ENCODE assay signal across 19 cellular contexts in genomic region chr5:105905392-105905791, GRCh38.
DNase-seq lines count a peak whose midpoint lies in the region; ATAC-seq and TF ChIP-seq lines count a peak whose summit lies in the region.
"Had no signal": no experiment of that assay in that cellular context is flagged by ENCODE, and none has a peak within 500 bp of the region (broad histone marks: within the 10 kb centered on the region; RNA-seq: fewer than 3 reads in every experiment).

No MANE protein-coding gene starts in this region.

- TF ChIP-seq CTCF in A673 (conservative IDR thresholded peaks at IDR 0.05; ENCODE audit: low read depth, low read length) (no peak), HCT116 (IDR thresholded peaks at IDR 0.05 in 2 of 3, conservative IDR thresholded peaks at IDR 0.05 in 1 of 3; ENCODE audit: borderline replicate concordance in 1 of 3, insufficient read depth in 1 of 3, low read depth in 2 of 3, low read length in 2 of 3) (no peak), fibroblast of mammary gland (conservative IDR thresholded peaks at IDR 0.05; ENCODE audit: control insufficient read depth, insufficient read depth, low read depth, low read length) (no peak), WTC11 (IDR thresholded peaks at IDR 0.05) (no peak), heart left ventricle (IDR thresholded peaks at IDR 0.05) (no peak)

- H3K27ac ChIP-seq in A673 (ENCODE audit: low read depth, low read length, poor library complexity, severe bottlenecking) (peak overlapping the region; percentile 1), HCT116 (ENCODE audit: low read depth, low read length) (no peak overlapping the region), SJCRH30 (peak overlapping the region; percentile 40), heart left ventricle (no peak overlapping the region)
- H3K27ac ChIP-seq: PC-9 had no signal

- peak overlapping the region; percentile 10 for H2AFZ ChIP-seq in HCT116 (ENCODE audit: low read depth, low read length, poor library complexity, severe bottlenecking)
- H2AFZ ChIP-seq: PC-9 had no signal

- H3K79me2 ChIP-seq in HCT116 (ENCODE audit: insufficient read depth, low read length): no peaks in the 10 kb centered on the region

- no peaks in the 10 kb centered on the region for H3K27me3 Mint-ChIP-seq in WTC11 (ENCODE audit: low read depth)
- H3K27me3 Mint-ChIP-seq: T-cell had no signal

- H3K36me3 ChIP-seq in A673 (ENCODE audit: insufficient read depth, low read length, poor library complexity, severe bottlenecking) (no peaks in the 10 kb centered on the region), HCT116 (ENCODE audit: control insufficient read depth in 1 of 2, insufficient read depth in 2 of 2, low read length in 2 of 2) (no peaks in the 10 kb centered on the region), SJCRH30 (no peaks in the 10 kb centered on the region), heart left ventricle (no peaks in the 10 kb centered on the region)

- no peak for TF ChIP-seq RAD21 in HCT116 (IDR thresholded peaks at IDR 0.05; ENCODE audit: low read depth)

- ATAC-seq in HCT116 (no peak), WTC11 (no peak), heart left ventricle (no peak)
- ATAC-seq: GM12878, T-cell had no signal

- CTCF ChIA-PET in A673 (lab: Charles Lee) (no interaction called here), HCT116 (lab: Charles Lee) (no interaction called here), WTC11 (lab: Charles Lee) (no interaction called here)

- DNase-seq in A673 (ENCODE audit: low spot score) (peak; percentile 73), HCT116 (ENCODE audit: low read depth, low spot score) (no peak), SJCRH30 (peak; percentile 20 to 56), fibroblast of mammary gland (ENCODE audit: low read depth) (peak; percentile 51), WTC11 (ENCODE audit: low spot score) (no peak), heart left ventricle (no peak), NCI-H526 (lab: John Stamatoyannopoulos, UW) (no peak)
- DNase-seq in activated CD4-positive, CD25-positive, alpha-beta regulatory T cell treated with anti-CD3 and anti-CD28 coated beads, Interleukin-2, amount 50 U/mL, for 72 hours: no peak
- DNase-seq: ACHN, Caco-2, DMS79 treated with DMSO at 0.1 percent for 48 hours, KG1, NCI-H1048, NCI-H1694, NCI-H345, NCI-H82, T-cell had no signal

- POLR2A ChIA-PET in A673 (lab: Charles Lee; ENCODE audit: low non-redundant PET) (no interaction called here), HCT116 (lab: Charles Lee) (no interaction called here), WTC11 (lab: Charles Lee) (no interaction called here)

- H3K27ac Mint-ChIP-seq in WTC11: no peak overlapping the region
- H3K27ac Mint-ChIP-seq: T-cell had no signal

- no peak overlapping the region for H3K4me2 ChIP-seq in HCT116 (ENCODE audit: low read length)
- H3K4me2 ChIP-seq: PC-9 had no signal

- H3K9me2 ChIP-seq in HCT116 (ENCODE audit: insufficient read depth): no peaks in the 10 kb centered on the region

- no TSS peak for BruUV-seq in A673 (replicated peaks; lab: Mats Ljungman, UMichigan)
- BruUV-seq in HCT116 (replicated peaks; lab: Mats Ljungman, UMichigan): no TSS peak

- H3K4me3 ChIP-seq in A673 (ENCODE audit: low read depth, low read length, poor library complexity, severe bottlenecking) (no peak overlapping the region), HCT116 (replicated peaks in 1 of 2; ENCODE audit: low read depth in 1 of 2, low read length in 2 of 2) (no peak overlapping the region), SJCRH30 (no peak overlapping the region), fibroblast of mammary gland (ENCODE audit: control insufficient read depth, low read depth, low read length) (no peak overlapping the region), heart left ventricle (no peak overlapping the region)
- H3K4me3 ChIP-seq: GM12878, PC-9 had no signal

- WGBS in heart left ventricle, 4 donors: 74 to 79% (median 77%) methylated on average over 3 of the region's 3 CpGs

- H3K9me3 ChIP-seq in A673 (ENCODE audit: low read depth, low read length, poor library complexity, severe bottlenecking) (no peaks in the 10 kb centered on the region), HCT116 (ENCODE audit: control insufficient read depth in 1 of 2, insufficient read depth in 1 of 2, low read depth in 1 of 2, low read length in 2 of 2) (no peaks in the 10 kb centered on the region), SJCRH30 (replicated peaks) (no peaks in the 10 kb centered on the region), heart left ventricle (no peaks in the 10 kb centered on the region)
- H3K9me3 ChIP-seq: Caco-2 had no signal

- RAD21 ChIA-PET in HCT116 (lab: Charles Lee; ENCODE audit: low non-redundant PET in 1 of 2, low total read pairs in 2 of 2, uncharacterized antibody in 2 of 2, unreplicated experiment in 2 of 2): no interaction called here

- no peak overlapping the region for H3K9ac ChIP-seq in HCT116 (ENCODE audit: low read length)

- H3K36me3 Mint-ChIP-seq in WTC11: no peaks in the 10 kb centered on the region
- H3K36me3 Mint-ChIP-seq: T-cell had no signal

- intact Hi-C loops in A673 (cut with micrococcal nuclease; ENCODE audit: unreplicated experiment): loop anchor here (10.0 kb wide), 1 partner anchor 1261 kb away; no protein-coding TSS in a partner anchor
- intact Hi-C loops in HCT116 (cut with micrococcal nuclease): no loop called here
- intact Hi-C loops in heart left ventricle (cut with DNase I): no loop called here

- no peak for TF ChIP-seq POLR2A in HCT116 (IDR thresholded peaks at IDR 0.05; ENCODE audit: borderline replicate concordance, extremely low read depth, insufficient read depth, insufficient read length)
- TF ChIP-seq POLR2A in heart left ventricle (IDR thresholded peaks at IDR 0.05): no peak

- H3K9me3 Mint-ChIP-seq in WTC11: no peaks in the 10 kb centered on the region

- H4K20me1 ChIP-seq in HCT116 (ENCODE audit: insufficient read depth): no peaks in the 10 kb centered on the region

- peaks cover 4% of the 10 kb centered on the region for H3K4me1 Mint-ChIP-seq in WTC11
- H3K4me1 Mint-ChIP-seq: T-cell had no signal

- no peak overlapping the region for H3K4me3 Mint-ChIP-seq in WTC11
- H3K4me3 Mint-ChIP-seq: T-cell had no signal

- H3K27me3 ChIP-seq in A673 (replicated peaks; ENCODE audit: insufficient read depth, low read depth, low read length, poor library complexity): no peaks in the 10 kb centered on the region
- H3K27me3 ChIP-seq in HCT116 (ENCODE audit: insufficient read depth, low read length): no peaks in the 10 kb centered on the region
- no peaks in the 10 kb centered on the region for H3K27me3 ChIP-seq in SJCRH30
- no peaks in the 10 kb centered on the region for H3K27me3 ChIP-seq in heart left ventricle

- H3K4me1 ChIP-seq in A673 (ENCODE audit: insufficient read depth, low read length, poor library complexity, severe bottlenecking): peaks cover 52% of the 10 kb centered on the region
- H3K4me1 ChIP-seq in HCT116 (ENCODE audit: control insufficient read depth in 1 of 2, insufficient read depth in 2 of 2, low read length in 2 of 2): no peaks in the 10 kb centered on the region
- H3K4me1 ChIP-seq in SJCRH30: peaks cover 4% of the 10 kb centered on the region; the same call in 1 of the 2 replicates
- no peaks in the 10 kb centered on the region for H3K4me1 ChIP-seq in heart left ventricle
- H3K4me1 ChIP-seq: Caco-2 had no signal

TF ChIP-seq in HCT116, 20 proteins besides CTCF, POLR2A, EP300 and RAD21:
- no peak for TF ChIP-seq YY1 (IDR thresholded peaks at IDR 0.05; ENCODE audit: extremely low read depth, insufficient replicate concordance, low read depth, low read length)
- no peak for TF ChIP-seq POLR2AphosphoS5 (IDR thresholded peaks at IDR 0.05; ENCODE audit: low read depth, low read length)
- no peak for TF ChIP-seq ELF1 (IDR thresholded peaks at IDR 0.05; ENCODE audit: borderline replicate concordance, low read depth)
- no peak for TF ChIP-seq CBX3 (IDR thresholded peaks at IDR 0.05; ENCODE audit: low read depth)
- TF ChIP-seq CEBPB (IDR thresholded peaks at IDR 0.05; ENCODE audit: low read depth): peak; percentile 26; the same call in 1 of the 2 replicates
- TF ChIP-seq SP1 (IDR thresholded peaks at IDR 0.05; ENCODE audit: low read depth): no peak

TF ChIP-seq in WTC11, 78 proteins besides CTCF, POLR2A, EP300 and RAD21 (continues in another document):
- TF ChIP-seq, protein P1, sequence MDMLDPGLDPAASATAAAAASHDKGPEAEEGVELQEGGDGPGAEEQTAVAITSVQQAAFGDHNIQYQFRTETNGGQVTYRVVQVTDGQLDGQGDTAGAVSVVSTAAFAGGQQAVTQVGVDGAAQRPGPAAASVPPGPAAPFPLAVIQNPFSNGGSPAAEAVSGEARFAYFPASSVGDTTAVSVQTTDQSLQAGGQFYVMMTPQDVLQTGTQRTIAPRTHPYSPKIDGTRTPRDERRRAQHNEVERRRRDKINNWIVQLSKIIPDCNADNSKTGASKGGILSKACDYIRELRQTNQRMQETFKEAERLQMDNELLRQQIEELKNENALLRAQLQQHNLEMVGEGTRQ (CRISPR knock-in tag; IDR thresholded peaks at IDR 0.05): no peak
- TF ChIP-seq OVOL2 (CRISPR knock-in tag; IDR thresholded peaks at IDR 0.05; ENCODE audit: borderline replicate concordance) (no peak), PRRX2 (CRISPR knock-in tag; IDR thresholded peaks at IDR 0.05) (no peak), ZNF317 (CRISPR knock-in tag; IDR thresholded peaks at IDR 0.05; ENCODE audit: borderline replicate concordance, low read depth) (no peak), ZNF263 (CRISPR knock-in tag; IDR thresholded peaks at IDR 0.05; ENCODE audit: low read depth) (no peak), IRF1 (CRISPR knock-in tag; IDR thresholded peaks at IDR 0.05) (no peak)
- TF ChIP-seq, protein P2, sequence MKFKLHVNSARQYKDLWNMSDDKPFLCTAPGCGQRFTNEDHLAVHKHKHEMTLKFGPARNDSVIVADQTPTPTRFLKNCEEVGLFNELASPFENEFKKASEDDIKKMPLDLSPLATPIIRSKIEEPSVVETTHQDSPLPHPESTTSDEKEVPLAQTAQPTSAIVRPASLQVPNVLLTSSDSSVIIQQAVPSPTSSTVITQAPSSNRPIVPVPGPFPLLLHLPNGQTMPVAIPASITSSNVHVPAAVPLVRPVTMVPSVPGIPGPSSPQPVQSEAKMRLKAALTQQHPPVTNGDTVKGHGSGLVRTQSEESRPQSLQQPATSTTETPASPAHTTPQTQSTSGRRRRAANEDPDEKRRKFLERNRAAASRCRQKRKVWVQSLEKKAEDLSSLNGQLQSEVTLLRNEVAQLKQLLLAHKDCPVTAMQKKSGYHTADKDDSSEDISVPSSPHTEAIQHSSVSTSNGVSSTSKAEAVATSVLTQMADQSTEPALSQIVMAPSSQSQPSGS (CRISPR knock-in tag; IDR thresholded peaks at IDR 0.05; ENCODE audit: borderline replicate concordance, low read depth): no peak

Comparison
In these comparisons a context has a peak if more than half of its experiments do, and no peak if none do; other contexts are left out.
1. DNase-seq: peak in A673 (single experiment), SJCRH30 (2 of 2) and fibroblast of mammary gland (single experiment); none in HCT116 (single experiment), WTC11 (single experiment), heart left ventricle (0 of 5), activated CD4-positive, CD25-positive, alpha-beta regulatory T cell treated with anti-CD3 and anti-CD28 coated beads, Interleukin-2, amount 50 U/mL, for 72 hours (single experiment) and NCI-H526 (0 of 2).
2. H3K27ac ChIP-seq: peak in A673 (single experiment) and SJCRH30 (single experiment); none in HCT116 (single experiment) and heart left ventricle (0 of 12).